ENCODE assay signal across 25 cellular contexts in the genomic region with DNA sequence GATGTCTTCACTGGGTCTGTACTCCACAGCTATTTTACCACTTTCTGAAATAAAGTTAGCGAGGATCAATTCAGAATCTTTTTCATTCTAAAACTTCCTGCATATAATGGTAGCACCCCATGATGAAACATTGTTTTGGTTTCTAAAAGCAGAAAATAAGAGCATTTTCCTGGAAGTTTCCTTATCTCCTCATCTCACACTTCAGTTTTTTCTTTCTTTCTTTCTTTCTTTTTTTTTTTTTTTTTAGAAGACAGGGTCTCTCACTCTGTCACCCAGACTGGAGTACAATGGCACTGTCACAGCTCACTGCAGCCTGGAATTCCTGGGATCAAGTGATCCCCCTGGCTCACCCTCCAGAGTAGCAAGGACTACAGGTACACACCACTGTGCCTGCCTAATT. TPM values are rescaled to one million over a fixed set of nuclear protein-coding genes. Genes with fewer than 3 reads are reported as not detected.
DNase-seq lines count a peak whose midpoint lies in the region; ATAC-seq and TF ChIP-seq lines count a peak whose summit lies in the region.
"Had no signal": no experiment of that assay in that cellular context is flagged by ENCODE, and none has a peak within 500 bp of the region (broad histone marks: within the 10 kb centered on the region; RNA-seq: fewer than 3 reads in every experiment).

No MANE protein-coding gene starts in this region.

- H3K4me3 Mint-ChIP-seq in activated CD4-positive, alpha-beta T cell treated with anti-CD3 and anti-CD28 coated beads, Interleukin-2, amount 10 ng/mL, durations not matched to agents 7 days and 5 days, result no peak overlapping the region
- H3K4me3 Mint-ChIP-seq in stimulated activated naive CD8-positive, alpha-beta T cell treated with anti-CD3 and anti-CD28 coated beads, Interleukin-15, Interleukin-2, amounts not matched to agents 100 ng/mL and 50 ng/mL, for 24 hours, result no peak overlapping the region
- H3K4me3 Mint-ChIP-seq in stimulated activated naive CD8-positive, alpha-beta T cell treated with anti-CD3 and anti-CD28 coated beads, Interleukin-15, amount 100 ng/mL, for 72 hours, result peak overlapping the region in 1 of 2 donors; percentile 61
- H3K4me3 Mint-ChIP-seq in activated naive CD8-positive, alpha-beta T cell treated with anti-CD3 and anti-CD28 coated beads, Interleukin-2, amount 10 ng/mL, durations not matched to agents 7 days and 5 days, result peak overlapping the region; percentile 39
- H3K4me3 Mint-ChIP-seq in mesothelial cell of epicardium, result no peak overlapping the region
- no peak overlapping the region for H3K4me3 Mint-ChIP-seq in stimulated activated memory B cell treated with anti-CD40 and anti-IgM and Interleukin-4, amounts not matched to agents 10 μg/mL and 1 μg/mL and 100 μg/mL, for 72 hours
- H3K4me3 Mint-ChIP-seq: CD4-positive, alpha-beta T cell had no signal

- CTCF ChIA-PET in activated CD4-positive, alpha-beta T cell treated with anti-CD3 and anti-CD28 coated beads, Interleukin-2, amount 10 ng/mL, durations not matched to agents 7 days and 5 days (lab: Charles Lee), result interaction anchor here (0.6 to 5.3 kb wide), 2 partner anchors 13 to 144 kb away, joined by 3 to 25 read pairs; no protein-coding TSS in a partner anchor

- H3K27me3 Mint-ChIP-seq in activated CD4-positive, alpha-beta T cell treated with anti-CD3 and anti-CD28 coated beads, Interleukin-2, amount 10 ng/mL, durations not matched to agents 7 days and 5 days, result no peaks in the 10 kb centered on the region
- no peaks in the 10 kb centered on the region for H3K27me3 Mint-ChIP-seq in stimulated activated naive CD8-positive, alpha-beta T cell treated with anti-CD3 and anti-CD28 coated beads, Interleukin-15, Interleukin-2, amounts not matched to agents 100 ng/mL and 50 ng/mL, for 24 hours
- no peaks in the 10 kb centered on the region for H3K27me3 Mint-ChIP-seq in stimulated activated naive CD8-positive, alpha-beta T cell treated with anti-CD3 and anti-CD28 coated beads, Interleukin-15, amount 100 ng/mL, for 72 hours
- H3K27me3 Mint-ChIP-seq in activated naive CD8-positive, alpha-beta T cell treated with anti-CD3 and anti-CD28 coated beads, Interleukin-2, amount 10 ng/mL, durations not matched to agents 7 days and 5 days, result no peaks in the 10 kb centered on the region
- H3K27me3 Mint-ChIP-seq in mesothelial cell of epicardium (ENCODE audit: low read depth), result no peaks in the 10 kb centered on the region
- no peaks in the 10 kb centered on the region for H3K27me3 Mint-ChIP-seq in stimulated activated memory B cell treated with anti-CD40 and anti-IgM and Interleukin-4, amounts not matched to agents 10 μg/mL and 1 μg/mL and 100 μg/mL, for 72 hours
- H3K27me3 Mint-ChIP-seq: CD4-positive, alpha-beta T cell had no signal

- ATAC-seq in stimulated activated naive CD8-positive, alpha-beta T cell treated with anti-CD3 and anti-CD28 coated beads, Interleukin-15, amount 100 ng/mL, for 72 hours, result no peak
- ATAC-seq in activated naive CD8-positive, alpha-beta T cell treated with anti-CD3 and anti-CD28 coated beads, Interleukin-2, amount 10 ng/mL, durations not matched to agents 7 days and 5 days (ENCODE audit: low read depth), result no peak
- no peak for ATAC-seq in stimulated activated memory B cell treated with anti-CD40 and anti-IgM and Interleukin-4, amounts not matched to agents 10 μg/mL and 1 μg/mL and 100 μg/mL, for 72 hours

- peak overlapping the region; percentile 67 for H3K27ac Mint-ChIP-seq in activated CD4-positive, alpha-beta T cell treated with anti-CD3 and anti-CD28 coated beads, Interleukin-2, amount 10 ng/mL, durations not matched to agents 7 days and 5 days
- H3K27ac Mint-ChIP-seq in stimulated activated naive CD8-positive, alpha-beta T cell treated with anti-CD3 and anti-CD28 coated beads, Interleukin-15, Interleukin-2, amounts not matched to agents 100 ng/mL and 50 ng/mL, for 24 hours, result peak overlapping the region; percentile 14
- no peak overlapping the region for H3K27ac Mint-ChIP-seq in stimulated activated naive CD8-positive, alpha-beta T cell treated with anti-CD3 and anti-CD28 coated beads, Interleukin-15, amount 100 ng/mL, for 72 hours
- peak overlapping the region; percentile 53 for H3K27ac Mint-ChIP-seq in activated naive CD8-positive, alpha-beta T cell treated with anti-CD3 and anti-CD28 coated beads, Interleukin-2, amount 10 ng/mL, durations not matched to agents 7 days and 5 days
- H3K27ac Mint-ChIP-seq in mesothelial cell of epicardium, result no peak overlapping the region
- H3K27ac Mint-ChIP-seq in stimulated activated memory B cell treated with anti-CD40 and anti-IgM and Interleukin-4, amounts not matched to agents 10 μg/mL and 1 μg/mL and 100 μg/mL, for 72 hours, result no peak overlapping the region
- H3K27ac Mint-ChIP-seq: CD4-positive, alpha-beta T cell had no signal

- POLR2A ChIA-PET in activated CD4-positive, alpha-beta T cell treated with anti-CD3 and anti-CD28 coated beads, Interleukin-2, amount 10 ng/mL, durations not matched to agents 7 days and 5 days (lab: Charles Lee), result no interaction called here
- POLR2A ChIA-PET in activated naive CD8-positive, alpha-beta T cell treated with anti-CD3 and anti-CD28 coated beads, Interleukin-2, amount 10 ng/mL, durations not matched to agents 7 days and 5 days (lab: Charles Lee), result interaction anchor here (0.9 kb wide), 1 partner anchor 21 kb away, joined by 3 read pairs; no protein-coding TSS in a partner anchor

- peaks cover 43% of the 10 kb centered on the region for H3K4me1 Mint-ChIP-seq in activated CD4-positive, alpha-beta T cell treated with anti-CD3 and anti-CD28 coated beads, Interleukin-2, amount 10 ng/mL, durations not matched to agents 7 days and 5 days
- H3K4me1 Mint-ChIP-seq in stimulated activated naive CD8-positive, alpha-beta T cell treated with anti-CD3 and anti-CD28 coated beads, Interleukin-15, Interleukin-2, amounts not matched to agents 100 ng/mL and 50 ng/mL, for 24 hours (ENCODE audit: low read depth), result peaks cover 24% of the 10 kb centered on the region
- H3K4me1 Mint-ChIP-seq in stimulated activated naive CD8-positive, alpha-beta T cell treated with anti-CD3 and anti-CD28 coated beads, Interleukin-15, amount 100 ng/mL, for 72 hours, result peaks cover 37% of the 10 kb centered on the region
- peaks cover 34% of the 10 kb centered on the region for H3K4me1 Mint-ChIP-seq in activated naive CD8-positive, alpha-beta T cell treated with anti-CD3 and anti-CD28 coated beads, Interleukin-2, amount 10 ng/mL, durations not matched to agents 7 days and 5 days
- no peaks in the 10 kb centered on the region for H3K4me1 Mint-ChIP-seq in mesothelial cell of epicardium
- H3K4me1 Mint-ChIP-seq in stimulated activated memory B cell treated with anti-CD40 and anti-IgM and Interleukin-4, amounts not matched to agents 10 μg/mL and 1 μg/mL and 100 μg/mL, for 72 hours, result no peaks in the 10 kb centered on the region

- peaks cover 46% of the 10 kb centered on the region for H3K36me3 Mint-ChIP-seq in activated CD4-positive, alpha-beta T cell treated with anti-CD3 and anti-CD28 coated beads, Interleukin-2, amount 10 ng/mL, durations not matched to agents 7 days and 5 days (ENCODE audit: low read depth)
- H3K36me3 Mint-ChIP-seq in stimulated activated naive CD8-positive, alpha-beta T cell treated with anti-CD3 and anti-CD28 coated beads, Interleukin-15, Interleukin-2, amounts not matched to agents 100 ng/mL and 50 ng/mL, for 24 hours (ENCODE audit: low read depth), result no peaks in the 10 kb centered on the region
- peaks cover 67% of the 10 kb centered on the region for H3K36me3 Mint-ChIP-seq in activated naive CD8-positive, alpha-beta T cell treated with anti-CD3 and anti-CD28 coated beads, Interleukin-2, amount 10 ng/mL, durations not matched to agents 7 days and 5 days
- peaks cover 2% of the 10 kb centered on the region for H3K36me3 Mint-ChIP-seq in mesothelial cell of epicardium
- H3K36me3 Mint-ChIP-seq in stimulated activated memory B cell treated with anti-CD40 and anti-IgM and Interleukin-4, amounts not matched to agents 10 μg/mL and 1 μg/mL and 100 μg/mL, for 72 hours, result no peaks in the 10 kb centered on the region

- TF ChIP-seq CTCF in mesothelial cell of epicardium (IDR thresholded peaks at IDR 0.05; ENCODE audit: unreplicated experiment), result no peak

- no peaks in the 10 kb centered on the region for H3K9me3 Mint-ChIP-seq in activated CD4-positive, alpha-beta T cell treated with anti-CD3 and anti-CD28 coated beads, Interleukin-2, amount 10 ng/mL, durations not matched to agents 7 days and 5 days
- H3K9me3 Mint-ChIP-seq in stimulated activated naive CD8-positive, alpha-beta T cell treated with anti-CD3 and anti-CD28 coated beads, Interleukin-15, Interleukin-2, amounts not matched to agents 100 ng/mL and 50 ng/mL, for 24 hours, result no peaks in the 10 kb centered on the region
- no peaks in the 10 kb centered on the region for H3K9me3 Mint-ChIP-seq in stimulated activated naive CD8-positive, alpha-beta T cell treated with anti-CD3 and anti-CD28 coated beads, Interleukin-15, amount 100 ng/mL, for 72 hours
- no peaks in the 10 kb centered on the region for H3K9me3 Mint-ChIP-seq in activated naive CD8-positive, alpha-beta T cell treated with anti-CD3 and anti-CD28 coated beads, Interleukin-2, amount 10 ng/mL, durations not matched to agents 7 days and 5 days
- peaks cover 5% of the 10 kb centered on the region for H3K9me3 Mint-ChIP-seq in mesothelial cell of epicardium
- no peaks in the 10 kb centered on the region for H3K9me3 Mint-ChIP-seq in stimulated activated memory B cell treated with anti-CD40 and anti-IgM and Interleukin-4, amounts not matched to agents 10 μg/mL and 1 μg/mL and 100 μg/mL, for 72 hours
- H3K9me3 Mint-ChIP-seq: CD4-positive, alpha-beta T cell had no signal

- no peak for DNase-seq in activated CD4-positive, alpha-beta T cell treated with anti-CD3 and anti-CD28 coated beads, Interleukin-2, amount 10 ng/mL, durations not matched to agents 7 days and 5 days
- no peak for DNase-seq in activated CD4-positive, alpha-beta T cell treated with anti-CD3 and anti-CD28 coated beads, Interleukin-2, amount 50 U/mL, for 1 hour
- DNase-seq in stimulated activated naive CD8-positive, alpha-beta T cell treated with anti-CD3 and anti-CD28 coated beads, Interleukin-15, amount 100 ng/mL, for 72 hours, result no peak
- DNase-seq in activated naive CD8-positive, alpha-beta T cell treated with anti-CD3 and anti-CD28 coated beads, Interleukin-2, amount 10 ng/mL, durations not matched to agents 7 days and 5 days, result no peak
- DNase-seq in mesothelial cell of epicardium (ENCODE audit: low spot score in 2 of 2, unreplicated experiment in 2 of 2), result no peak
- DNase-seq in activated T-cell treated with anti-CD3 and anti-CD28 coated beads for 4 hours, result no peak
- DNase-seq: AML-193; CD4-positive, alpha-beta T cell; DMS53; H7; Karpas-422; NCI-H1092; NCI-H1417 treated with DMSO at 0.1 percent for 48 hours; NCI-H1694 treated with DMSO at 0.1 percent for 48 hours; NCI-H2081; NCI-H2227 treated with DMSO at 0.1 percent for 48 hours; NCI-H526 treated with DMSO at 0.1 percent for 48 hours; Right ventricle myocardium superior; RPMI8226 had no signal

RNA-seq across cellular contexts. Expression of gene RDM1, which starts 10.3 kb away (rescaled TPM):
- 1 to 10 TPM; 7.0 to 7.9 TPM for total RNA-seq in activated CD4-positive, alpha-beta T cell treated with anti-CD3 and anti-CD28 coated beads, Interleukin-2, amount 10 ng/mL, durations not matched to agents 7 days and 5 days
- total RNA-seq in activated naive CD8-positive, alpha-beta T cell treated with anti-CD3 and anti-CD28 coated beads, Interleukin-2, amount 10 ng/mL, durations not matched to agents 7 days and 5 days, result 10 to 100 TPM; 17.3 to 25.0 TPM
- total RNA-seq in mesothelial cell of epicardium, result 2.1 to 3.5 TPM (median 3.4 TPM) in 3 replicates
- total RNA-seq: CD4-positive, alpha-beta T cell; Right ventricle myocardium superior had no signal

RNA-seq across cellular contexts. Expression of gene LYZL6, which starts 23.3 kb away (rescaled TPM):
- not detected for total RNA-seq in activated CD4-positive, alpha-beta T cell treated with anti-CD3 and anti-CD28 coated beads, Interleukin-2, amount 10 ng/mL, durations not matched to agents 7 days and 5 days
- not detected for total RNA-seq in activated naive CD8-positive, alpha-beta T cell treated with anti-CD3 and anti-CD28 coated beads, Interleukin-2, amount 10 ng/mL, durations not matched to agents 7 days and 5 days
- total RNA-seq in mesothelial cell of epicardium, result not detected in 3 replicates
- total RNA-seq: CD4-positive, alpha-beta T cell; Daoy; G401; H7; HT-29; NCI-H460; Right ventricle myocardium superior had no signal

RNA-seq across cellular contexts. Expression of gene CCL5, which starts 40.1 kb away (rescaled TPM):
- total RNA-seq in activated CD4-positive, alpha-beta T cell treated with anti-CD3 and anti-CD28 coated beads, Interleukin-2, amount 10 ng/mL, durations not matched to agents 7 days and 5 days, result 10 to 100 TPM; 68.7 to 81.3 TPM
- 100 to 1,000 TPM; 782 to 938 TPM for total RNA-seq in activated naive CD8-positive, alpha-beta T cell treated with anti-CD3 and anti-CD28 coated beads, Interleukin-2, amount 10 ng/mL, durations not matched to agents 7 days and 5 days
- not detected in 3 replicates for total RNA-seq in mesothelial cell of epicardium
- total RNA-seq: G401, H7, HT-29, NCI-H460 had no signal

RNA-seq across cellular contexts. Expression of gene HEATR9, which starts 51.5 kb away (rescaled TPM):
- under 1 TPM; 0.17 to 0.27 TPM for total RNA-seq in activated CD4-positive, alpha-beta T cell treated with anti-CD3 and anti-CD28 coated beads, Interleukin-2, amount 10 ng/mL, durations not matched to agents 7 days and 5 days
- total RNA-seq in activated naive CD8-positive, alpha-beta T cell treated with anti-CD3 and anti-CD28 coated beads, Interleukin-2, amount 10 ng/mL, durations not matched to agents 7 days and 5 days, result 1 to 10 TPM; 6.3 to 6.7 TPM
- total RNA-seq in mesothelial cell of epicardium, result not detected in 3 replicates
- total RNA-seq: Daoy, G401, H7, HT-29, NCI-H460, Right ventricle myocardium superior had no signal

Comparison
In these comparisons a context has a peak if more than half of its experiments do, and no peak if none do; other contexts are left out.
1. H3K27ac Mint-ChIP-seq: peak in activated CD4-positive, alpha-beta T cell treated with anti-CD3 and anti-CD28 coated beads, Interleukin-2, amount 10 ng/mL, durations not matched to agents 7 days and 5 days (single experiment), stimulated activated naive CD8-positive, alpha-beta T cell treated with anti-CD3 and anti-CD28 coated beads, Interleukin-15, Interleukin-2, amounts not matched to agents 100 ng/mL and 50 ng/mL, for 24 hours (single experiment) and activated naive CD8-positive, alpha-beta T cell treated with anti-CD3 and anti-CD28 coated beads, Interleukin-2, amount 10 ng/mL, durations not matched to agents 7 days and 5 days (single experiment); none in stimulated activated naive CD8-positive, alpha-beta T cell treated with anti-CD3 and anti-CD28 coated beads, Interleukin-15, amount 100 ng/mL, for 72 hours (0 of 2), mesothelial cell of epicardium (single experiment) and stimulated activated memory B cell treated with anti-CD40 and anti-IgM and Interleukin-4, amounts not matched to agents 10 μg/mL and 1 μg/mL and 100 μg/mL, for 72 hours (single experiment).
2. RNA of gene CCL5, which starts 40.1 kb away (total RNA-seq): 782 to 938 TPM in activated naive CD8-positive, alpha-beta T cell treated with anti-CD3 and anti-CD28 coated beads, Interleukin-2, amount 10 ng/mL, durations not matched to agents 7 days and 5 days and 68.7 to 81.3 TPM in activated CD4-positive, alpha-beta T cell treated with anti-CD3 and anti-CD28 coated beads, Interleukin-2, amount 10 ng/mL, durations not matched to agents 7 days and 5 days; not detected in mesothelial cell of epicardium; every median in the first group is over 10 times any median in the second.